ENCODE assay signal across 9 cellular contexts in the genomic region with DNA sequence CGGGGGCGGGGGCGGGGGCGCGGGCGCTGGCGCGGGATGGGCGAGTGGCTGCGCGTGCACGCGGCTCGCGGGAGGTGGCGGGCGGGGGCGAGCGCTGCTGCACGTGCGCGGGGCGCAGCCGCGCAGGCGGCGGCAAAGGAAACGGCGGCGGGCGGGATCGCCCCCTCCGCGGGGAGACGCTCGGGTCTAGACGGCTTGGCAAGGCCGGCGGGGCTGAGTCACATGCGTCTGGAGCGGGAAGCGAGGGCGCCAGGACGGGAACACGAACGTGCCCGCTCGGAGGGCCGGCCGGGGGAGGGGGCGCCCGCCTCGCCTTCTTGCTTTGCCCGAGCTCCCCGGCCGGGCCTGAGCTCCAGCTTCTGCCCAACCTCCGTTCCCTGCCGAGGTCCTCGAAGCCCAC. TPM values are rescaled to one million over a fixed set of nuclear protein-coding genes. Genes with fewer than 3 reads are reported as not detected.
DNase-seq lines count a peak whose midpoint lies in the region; ATAC-seq, FAIRE-seq and TF ChIP-seq lines count a peak whose summit lies in the region.
"Had no signal": no experiment of that assay in that cellular context is flagged by ENCODE, and none has a peak within 500 bp of the region (broad histone marks: within the 10 kb centered on the region; RNA-seq: fewer than 3 reads in every experiment).

No MANE protein-coding gene starts in this region.

- H3K27me3 ChIP-seq in OCI-LY1 (ENCODE audit: insufficient read depth, low read length) = no peaks in the 10 kb centered on the region
- H3K27me3 ChIP-seq in ascending aorta = no peaks in the 10 kb centered on the region
- no peaks in the 10 kb centered on the region for H3K27me3 ChIP-seq in Karpas-422 (ENCODE audit: low read length)

- no peaks in the 10 kb centered on the region for H3K9me3 ChIP-seq in OCI-LY1 (ENCODE audit: low read length)
- H3K9me3 ChIP-seq in ascending aorta = no peaks in the 10 kb centered on the region
- no peaks in the 10 kb centered on the region for H3K9me3 ChIP-seq in kidney (ENCODE audit: control insufficient read depth in 1 of 2, low read length in 2 of 2)
- H3K9me3 ChIP-seq in Karpas-422 (ENCODE audit: low read length) = no peaks in the 10 kb centered on the region

- no peaks in the 10 kb centered on the region for H3F3A ChIP-seq in OCI-LY1 (ENCODE audit: insufficient read depth, low read length)

- FAIRE-seq in kidney (lab: Jason Lieb, UNC) = no peak

- H3K9ac ChIP-seq in OCI-LY1 (ENCODE audit: low read length) = no peak overlapping the region; the same call in 1 of the 2 replicates
- no peak overlapping the region for H3K9ac ChIP-seq in kidney (ENCODE audit: low read length in 2 of 2)
- H3K9ac ChIP-seq in Karpas-422 (ENCODE audit: low read length) = no peak overlapping the region

- H4K20me1 ChIP-seq in OCI-LY1 (ENCODE audit: insufficient read depth, low read length) = no peaks in the 10 kb centered on the region
- no peaks in the 10 kb centered on the region; the same call in 1 of the 2 replicates for H4K20me1 ChIP-seq in Karpas-422 (ENCODE audit: insufficient read depth, low read depth, low read length)

- H3K27ac ChIP-seq in OCI-LY1 (ENCODE audit: low read depth, low read length, poor library complexity, severe bottlenecking) (no peak overlapping the region), ascending aorta (peak overlapping the region; percentile 80 to 94), kidney (ENCODE audit: low read depth in 2 of 2, low read length in 2 of 2) (no peak overlapping the region), Karpas-422 (ENCODE audit: low read length) (no peak overlapping the region)

- H3K4me2 ChIP-seq in OCI-LY1 (ENCODE audit: low read length) (peak overlapping the region; percentile 44; the same call in 1 of the 2 replicates), Karpas-422 (ENCODE audit: low read depth, low read length, poor library complexity, severe bottlenecking) (no peak overlapping the region)

- intact Hi-C loops in ascending aorta (cut with DNase I) = loop anchor here (5.0 to 10.0 kb wide), 2 partner anchors 123 to 900 kb away; a partner anchor contains a TSS
- intact Hi-C loops in kidney (cut with DNase I) = no loop called here

- DNase-seq in ACHN = peak; percentile 12
- peak in 1 of 2 donors; percentile 91 for DNase-seq in ascending aorta (ENCODE audit: low spot score in 2 of 2)
- peak; percentile 93 for DNase-seq in kidney
- peak; percentile 17 to 23 for DNase-seq in stimulated activated CD8-positive, alpha-beta memory T cell treated with anti-CD3 and anti-CD28 coated beads, Interleukin-15, amount 100 ng/mL, for 4 hours (ENCODE audit: low read depth in 2 of 2)
- no peak for DNase-seq in NAMALWA (ENCODE audit: low spot score)
- no peak for DNase-seq in Karpas-422

- H3K4me3 ChIP-seq in OCI-LY1 (ENCODE audit: low read depth, low read length, poor library complexity, severe bottlenecking) (peak overlapping the region; percentile 29), ascending aorta (peak overlapping the region in 1 of 2 donors; percentile 38), kidney (ENCODE audit: low read length in 2 of 2) (no peak overlapping the region), Karpas-422 (ENCODE audit: low read length) (no peak overlapping the region)

- no peak overlapping the region for H2AFZ ChIP-seq in OCI-LY1 (ENCODE audit: low read length)
- no peak overlapping the region for H2AFZ ChIP-seq in Karpas-422 (ENCODE audit: low read length)

- ATAC-seq in HG03469 (IDR thresholded peaks at IDR 0.05; ENCODE audit: unreplicated experiment) = no peak

- H3K36me3 ChIP-seq in OCI-LY1 (ENCODE audit: insufficient read depth, low read length) (no peaks in the 10 kb centered on the region), ascending aorta (no peaks in the 10 kb centered on the region), kidney (ENCODE audit: control insufficient read depth in 1 of 2, insufficient read depth in 2 of 2, low read length in 2 of 2) (no peaks in the 10 kb centered on the region), Karpas-422 (ENCODE audit: insufficient read depth, low read length) (no peaks in the 10 kb centered on the region)

- TF ChIP-seq CTCF in OCI-LY1 (IDR thresholded peaks at IDR 0.05; ENCODE audit: low read length) = no peak
- no peak for TF ChIP-seq CTCF in ascending aorta (IDR thresholded peaks at IDR 0.05)
- no peak for TF ChIP-seq CTCF in kidney (IDR thresholded peaks at IDR 0.05; ENCODE audit: borderline replicate concordance, extremely low read depth, insufficient read depth)

- H3K4me1 ChIP-seq in OCI-LY1 (ENCODE audit: insufficient read depth, low read length, severe bottlenecking) (peaks cover 11% of the 10 kb centered on the region), ascending aorta (peaks cover 4 to 35% of the 10 kb centered on the region in 2 donors), kidney (ENCODE audit: control insufficient read depth in 1 of 2, insufficient read depth in 1 of 2, low read depth in 1 of 2, low read length in 2 of 2) (peaks cover 0 to 7% of the 10 kb centered on the region in 2 donors), Karpas-422 (ENCODE audit: low read length) (no peaks in the 10 kb centered on the region)

- in situ Hi-C loops in ACHN (cut with HindIII; ENCODE audit: low pct_ligation_motif_present, low pct_unique_long_range_greater_than_20kb, low sequenced_read_pairs) = no loop called here

- peaks cover under 1% of the 10 kb centered on the region; the same call in 1 of the 2 replicates for H3K79me2 ChIP-seq in OCI-LY1 (ENCODE audit: insufficient read depth, low read length)
- H3K79me2 ChIP-seq in Karpas-422 (ENCODE audit: low read length) = peaks cover 4% of the 10 kb centered on the region

- H3K9me2 ChIP-seq in OCI-LY1 (ENCODE audit: low read depth, low read length) = no peaks in the 10 kb centered on the region
- H3K9me2 ChIP-seq in Karpas-422 (replicated peaks; ENCODE audit: insufficient read depth, low read length) = no peaks in the 10 kb centered on the region

RNA-seq across cellular contexts. Expression of a gene that starts 4.3 kb away (rescaled TPM):
- total RNA-seq in ascending aorta (22.5 TPM), kidney (28.1 TPM)
- polyA plus RNA-seq in kidney (ENCODE audit: insufficient read depth, low read depth, low replicate concordance) = 47.6 TPM
- 36.2 and 47.6 TPM in 2 replicates for total RNA-seq in Karpas-422 (2014; rRNA removed; shearing (Covaris generic); ENCODE audit: low replicate concordance)

RNA-seq across cellular contexts. Expression of a gene that starts 20.1 kb away (rescaled TPM):
- 1,387 TPM for total RNA-seq in ascending aorta
- total RNA-seq in kidney = 164 TPM
- 288 TPM for polyA plus RNA-seq in kidney (ENCODE audit: insufficient read depth, low read depth, low replicate concordance)
- not detected in 2 replicates for total RNA-seq in Karpas-422 (2014; rRNA removed; shearing (Covaris generic); ENCODE audit: low replicate concordance)
- total RNA-seq: T-helper 2 cell treated with Interferon-gamma antibody and Interleukin-4, amounts not matched to agents 100 ng/mL and 5 ng/mL, for 36 hours had no signal

RNA-seq across cellular contexts. Expression of a gene that starts 28.9 kb away (rescaled TPM):
- total RNA-seq in ascending aorta (0.21 TPM), kidney (1.4 TPM)
- polyA plus RNA-seq in kidney (ENCODE audit: insufficient read depth, low read depth, low replicate concordance) = 0.67 TPM
- 0.30 and 1.2 TPM in 2 replicates for total RNA-seq in Karpas-422 (2014; rRNA removed; shearing (Covaris generic); ENCODE audit: low replicate concordance)

RNA-seq across cellular contexts. Expression of a gene that starts 42.7 kb away (rescaled TPM):
- total RNA-seq in ascending aorta (0.32 TPM), kidney (not detected)
- 0.37 TPM for polyA plus RNA-seq in kidney (ENCODE audit: insufficient read depth, low read depth, low replicate concordance)
- total RNA-seq in Karpas-422 (2014; rRNA removed; shearing (Covaris generic); ENCODE audit: low replicate concordance) = not detected in 2 replicates
- total RNA-seq: T-helper 2 cell treated with Interferon-gamma antibody and Interleukin-4, amounts not matched to agents 100 ng/mL and 5 ng/mL, for 36 hours had no signal

Comparison
In these comparisons a context has a peak if more than half of its experiments do, and no peak if none do; other contexts are left out.
1. DNase-seq: peak in ACHN (single experiment), kidney (single experiment) and stimulated activated CD8-positive, alpha-beta memory T cell treated with anti-CD3 and anti-CD28 coated beads, Interleukin-15, amount 100 ng/mL, for 4 hours (2 of 2); none in NAMALWA (single experiment) and Karpas-422 (single experiment).
2. H3K27ac ChIP-seq: peak in ascending aorta (2 of 2); none in OCI-LY1 (single experiment), kidney (0 of 2) and Karpas-422 (single experiment).
3. RNA of a gene that starts 20.1 kb away (total RNA-seq): 1,387 TPM in ascending aorta (single experiment) and 164 TPM in kidney (single experiment); not detected in Karpas-422; every median in the first group is over 100 times any median in the second.